Comparison of ENCODE assay signal across 8 cellular contexts in genomic region chr12:99983721-99984258, GRCh38. TPM values are rescaled to one million over a fixed set of nuclear protein-coding genes. Genes with fewer than 3 reads are reported as not detected.
DNase-seq lines count a peak whose midpoint lies in the region; ATAC-seq, FAIRE-seq and TF ChIP-seq lines count a peak whose summit lies in the region.

No MANE protein-coding gene starts in this region.

- intact Hi-C loops in right lobe of liver (cut with DNase I): no loop called here

- H3K9ac ChIP-seq in astrocyte (ENCODE audit: low read length): no peak overlapping the region

- H3K27me3 Mint-ChIP-seq in IgD-negative memory B cell (peaks cover 39% of the 10 kb centered on the region), astrocyte (ENCODE audit: low read depth, unreplicated experiment) (peaks cover 30% of the 10 kb centered on the region), type B pancreatic cell (peaks cover 64% of the 10 kb centered on the region)

- peaks cover 9 to 12% (median 11%) of the 10 kb centered on the region in 3 donors for H3K4me1 Mint-ChIP-seq in IgD-negative memory B cell
- no peaks in the 10 kb centered on the region for H3K4me1 Mint-ChIP-seq in astrocyte (ENCODE audit: low read depth, unreplicated experiment)
- peaks cover 6% of the 10 kb centered on the region for H3K4me1 Mint-ChIP-seq in type B pancreatic cell (ENCODE audit: unreplicated experiment)

- no peaks in the 10 kb centered on the region for H3K79me2 ChIP-seq in astrocyte (ENCODE audit: insufficient read depth, low read length)

- H2AFZ ChIP-seq in astrocyte (ENCODE audit: low read depth, low read length): no peak overlapping the region

- H3K36me3 ChIP-seq in astrocyte (ENCODE audit: insufficient read depth, low read length): no peaks in the 10 kb centered on the region
- H3K36me3 ChIP-seq in right lobe of liver: no peaks in the 10 kb centered on the region

- H4K20me1 ChIP-seq in astrocyte (ENCODE audit: insufficient read depth, low read length): no peaks in the 10 kb centered on the region

- H3K4me2 ChIP-seq in A549 (peak overlapping the region; percentile 90), astrocyte (ENCODE audit: low read length) (peak overlapping the region; percentile 89)

- TF ChIP-seq POLR2A in A549 (IDR thresholded peaks at IDR 0.05; ENCODE audit: low read length) (no peak), right lobe of liver (IDR thresholded peaks at IDR 0.05) (no peak)

- DNase-seq in A549 (ENCODE audit: low read depth in 1 of 2, low spot score in 1 of 2) (peak in 1 of 2 experiments; percentile 7), astrocyte (ENCODE audit: low read depth) (no peak), right lobe of liver (no peak), type B pancreatic cell (ENCODE audit: extremely low spot score, unreplicated experiment) (no peak), NOMO-1 treated with DMSO at 0.1 percent for 48 hours (lab: John Stamatoyannopoulos, UW; ENCODE audit: unreplicated experiment) (no peak), midbrain (lab: John Stamatoyannopoulos, UW) (no peak)

- H3K4me3 Mint-ChIP-seq in IgD-negative memory B cell (peak overlapping the region; percentile 24 to 86 (median 66)), astrocyte (ENCODE audit: unreplicated experiment) (peak overlapping the region; percentile 85), type B pancreatic cell (peak overlapping the region; percentile 86)

- H3K27ac ChIP-seq in A549: peak overlapping the region; percentile 63 to 88; a peak in 5 of 6 replicates
- H3K27ac ChIP-seq in astrocyte (ENCODE audit: low read depth, low read length): no peak overlapping the region
- H3K27ac ChIP-seq in right lobe of liver: no peak overlapping the region

- peak; percentile 41 to 48; a peak in 5 of 6 replicates for ATAC-seq in A549
- ATAC-seq in right lobe of liver: peak in 3 of 4 donors; percentile 9 to 27 (median 18)
- ATAC-seq in GM18858 (IDR thresholded peaks at IDR 0.05; ENCODE audit: unreplicated experiment): no peak

- peaks cover 0 to 1% (median 0%) of the 10 kb centered on the region in 3 donors for H3K9me3 Mint-ChIP-seq in IgD-negative memory B cell
- peaks cover 2% of the 10 kb centered on the region for H3K9me3 Mint-ChIP-seq in astrocyte (ENCODE audit: unreplicated experiment)
- H3K9me3 Mint-ChIP-seq in type B pancreatic cell: no peaks in the 10 kb centered on the region

- H3K27ac Mint-ChIP-seq in IgD-negative memory B cell (no peak overlapping the region), astrocyte (ENCODE audit: unreplicated experiment) (no peak overlapping the region), type B pancreatic cell (peak overlapping the region; percentile 57)

- CTCF ChIA-PET in A549 (lab: Yijun Ruan, JAX): interaction anchor here (0.6 to 1.4 kb wide), 3 partner anchors 11 to 54 kb away, joined by 3 to 5 read pairs (median 3); no protein-coding TSS in a partner anchor

- no peak for TF ChIP-seq EP300 in A549 (IDR thresholded peaks at IDR 0.05)

- no peak for TF ChIP-seq RAD21 in A549 (conservative IDR thresholded peaks at IDR 0.05 in 1 of 2, IDR thresholded peaks at IDR 0.05 in 1 of 2)

- H3K27me3 ChIP-seq in astrocyte (ENCODE audit: insufficient read depth, low read length): peaks cover 9% of the 10 kb centered on the region
- no peaks in the 10 kb centered on the region for H3K27me3 ChIP-seq in right lobe of liver

- H3K4me3 ChIP-seq in A549 (peak overlapping the region; percentile 52), astrocyte (ENCODE audit: insufficient read depth, low read depth, low read length) (no peak overlapping the region), right lobe of liver (peak overlapping the region in 2 of 3 donors; percentile 41 to 53)

- H3K4me1 ChIP-seq in A549 (peaks cover 5% of the 10 kb centered on the region; the same call in 1 of the 3 replicates), astrocyte (ENCODE audit: insufficient read depth, low read length) (peaks cover 10% of the 10 kb centered on the region), right lobe of liver (no peaks in the 10 kb centered on the region)

- POLR2A ChIA-PET in A549 (lab: Yijun Ruan, JAX): no interaction called here

- no peak for FAIRE-seq in A549 (lab: Jason Lieb, UNC)
- FAIRE-seq in astrocyte (lab: Jason Lieb, UNC): no peak

- TF ChIP-seq CTCF in A549 (IDR thresholded peaks at IDR 0.05) (no peak), astrocyte (IDR thresholded peaks at IDR 0.05; ENCODE audit: insufficient read depth, low read depth, low read length) (no peak), right lobe of liver (IDR thresholded peaks at IDR 0.05) (no peak), type B pancreatic cell (conservative IDR thresholded peaks at IDR 0.05) (no peak)

- 74% methylated on average over 15 of the region's 16 CpGs for WGBS in A549 (ENCODE audit: missing lambda C conversion rate)
- WGBS in right lobe of liver (ENCODE audit: insufficient coverage, low coverage, low lambda C conversion rate, missing lambda C conversion rate): 35% methylated on average over 14 of the region's 16 CpGs

- H3K9me3 ChIP-seq in A549: no peaks in the 10 kb centered on the region
- no peaks in the 10 kb centered on the region for H3K9me3 ChIP-seq in astrocyte (ENCODE audit: insufficient read depth, low read depth, low read length)
- no peaks in the 10 kb centered on the region for H3K9me3 ChIP-seq in right lobe of liver

- H3K36me3 Mint-ChIP-seq in IgD-negative memory B cell (no peaks in the 10 kb centered on the region), astrocyte (ENCODE audit: low read depth, unreplicated experiment) (no peaks in the 10 kb centered on the region), type B pancreatic cell (no peaks in the 10 kb centered on the region)

TF ChIP-seq in A549, 52 proteins besides CTCF, POLR2A, EP300 and RAD21:
- no peak for TF ChIP-seq BHLHE40 (IDR thresholded peaks at IDR 0.05; ENCODE audit: low read depth, low read length)
- no peak for TF ChIP-seq HES2 (IDR thresholded peaks at IDR 0.05)
- TF ChIP-seq ZC3H11A (IDR thresholded peaks at IDR 0.05): no peak
- no peak for TF ChIP-seq SMC3 (IDR thresholded peaks at IDR 0.05)
- TF ChIP-seq RARB (CRISPR knock-in tag; IDR thresholded peaks at IDR 0.05): no peak
- TF ChIP-seq HDAC2 (IDR thresholded peaks at IDR 0.05): no peak
- no peak for TF ChIP-seq CHD4 (IDR thresholded peaks at IDR 0.05; ENCODE audit: borderline replicate concordance)
- TF ChIP-seq TFCP2L1 (CRISPR knock-in tag; IDR thresholded peaks at IDR 0.05): no peak
- TF ChIP-seq ESRRA (IDR thresholded peaks at IDR 0.05; ENCODE audit: borderline replicate concordance, low read length): no peak
- TF ChIP-seq E2F6 (IDR thresholded peaks at IDR 0.05; ENCODE audit: borderline replicate concordance, low read depth): no peak
- TF ChIP-seq REST (IDR thresholded peaks at IDR 0.05): no peak

RNA-seq across cellular contexts. Expression of gene ANKS1B, which starts 0.9 kb away (rescaled TPM):
- 2.2 and 2.9 TPM in 2 replicates for polyA plus RNA-seq in A549 (2011; rRNA removed)
- 0.48 and 0.53 TPM in 2 replicates for polyA plus RNA-seq in A549 (2012; cell fraction: cytosol; rRNA removed)
- 0.24 and 0.75 TPM in 2 replicates for polyA plus RNA-seq in A549 (2012; cell fraction: nucleus; rRNA removed)
- 0.80 to 1.5 TPM (median 1.1 TPM) in 3 replicates for polyA plus RNA-seq in A549 (2017; fragmentation: RNase III; extraction: RNeasy Plus Mini Kit Qiagen cat#74134 plus additional on column Dnase treatment)
- polyA minus RNA-seq in A549 (2011; rRNA and poly(A)+ RNA removed): 6.6 and 7.5 TPM in 2 replicates
- polyA plus RNA-seq in IgD-negative memory B cell: not detected
- 2.4 and 3.0 TPM in 2 replicates for total RNA-seq in astrocyte
- 1 to 10 TPM in 1 of 6 experiments, under 1 TPM in 4, not detected in 1; 0.17 to 1.9 (median 0.44) TPM for total RNA-seq in right lobe of liver
- 4.7 and 7.6 TPM in 2 replicates for total RNA-seq in type B pancreatic cell (ENCODE audit: low replicate concordance)

Comparison
In these comparisons a context has a peak if more than half of its experiments do, and no peak if none do; other contexts are left out.
1. H3K27ac ChIP-seq: peak in A549 (2 of 2); none in astrocyte (single experiment) and right lobe of liver (0 of 3).
2. Peak in every context shown above with its lines, with median percentiles within 50 percentile points of each other: H3K4me3 Mint-ChIP-seq.